Comparison of ENCODE assay signal across 9 cellular contexts in genomic region chr5:96743065-96743768, GRCh38.
DNase-seq lines count a peak whose midpoint lies in the region; ATAC-seq and TF ChIP-seq lines count a peak whose summit lies in the region.
"Had no signal": no experiment of that assay in that cellular context is flagged by ENCODE, and none has a peak within 500 bp of the region (broad histone marks: within the 10 kb centered on the region; RNA-seq: fewer than 3 reads in every experiment).

No MANE protein-coding gene starts in this region.

- H3K4me3 Mint-ChIP-seq in CD4-positive, alpha-beta T cell = no peak overlapping the region

- ATAC-seq in omental fat pad (ENCODE audit: low FRiP score) (peak; percentile 45), GM18511 (IDR thresholded peaks at IDR 0.05; ENCODE audit: unreplicated experiment) (no peak)
- no peak for ATAC-seq in CD4-positive, alpha-beta T cell (ENCODE audit: poor library complexity)

- CTCF ChIA-PET in CD4-positive, alpha-beta T cell (lab: Charles Lee) = interaction anchor here (2.0 kb wide), 1 partner anchor 9 kb away, joined by 13 read pairs; no protein-coding TSS in a partner anchor

- H3K27ac ChIP-seq in fibroblast of lung (ENCODE audit: insufficient read depth, low read length) = peak overlapping the region; percentile 43
- no peak overlapping the region for H3K27ac ChIP-seq in CD4-positive, alpha-beta T cell (ENCODE audit: low read depth, low read length)
- H3K27ac ChIP-seq in effector memory CD4-positive, alpha-beta T cell (ENCODE audit: insufficient read depth, low read length, poor library complexity, severe bottlenecking) = no peak overlapping the region

- no peak for TF ChIP-seq CTCF in fibroblast of lung (conservative IDR thresholded peaks at IDR 0.05 in 1 of 2, IDR thresholded peaks at IDR 0.05 in 1 of 2; ENCODE audit: low read depth in 1 of 2, low read length in 2 of 2)
- no peak for TF ChIP-seq CTCF in omental fat pad (IDR thresholded peaks at IDR 0.05)
- no peak for TF ChIP-seq CTCF in CD4-positive, alpha-beta T cell (IDR thresholded peaks at IDR 0.05)

- no peaks in the 10 kb centered on the region for H3K79me2 ChIP-seq in fibroblast of lung (ENCODE audit: control insufficient read depth, insufficient read depth, low read length)

- peak; percentile 33 for DNase-seq in Daoy (ENCODE audit: low read depth)
- peak; percentile 73 for DNase-seq in OCI-M1 (lab: John Stamatoyannopoulos, UW)
- peak; percentile 35 for DNase-seq in fibroblast of lung (ENCODE audit: low read depth in 2 of 2)
- no peak for DNase-seq in omental fat pad (ENCODE audit: low spot score)
- no peak for DNase-seq in CD4-positive, alpha-beta T cell
- DNase-seq in effector memory CD4-positive, alpha-beta T cell = no peak
- no peak for DNase-seq in T1000 (lab: John Stamatoyannopoulos, UW)
- DNase-seq: posterior cingulate gyrus had no signal

- H3K27me3 Mint-ChIP-seq in CD4-positive, alpha-beta T cell = no peaks in the 10 kb centered on the region

- intact Hi-C loops in CD4-positive, alpha-beta T cell (cut with DNase I, micrococcal nuclease) = loop anchor here in 1 of 2 experiments (10.0 kb wide), 1 partner anchor 398 kb away; no protein-coding TSS in a partner anchor

- no peaks in the 10 kb centered on the region for H3K4me1 ChIP-seq in fibroblast of lung (ENCODE audit: control insufficient read depth, extremely low read depth, insufficient read depth, low read length)
- H3K4me1 ChIP-seq in effector memory CD4-positive, alpha-beta T cell (ENCODE audit: control insufficient read depth, insufficient read depth, low read length, poor library complexity, severe bottlenecking) = no peaks in the 10 kb centered on the region

- H3K9me3 ChIP-seq in fibroblast of lung (ENCODE audit: control insufficient read depth, insufficient read depth, low read depth, low read length) = no peaks in the 10 kb centered on the region
- H3K9me3 ChIP-seq in CD4-positive, alpha-beta T cell (ENCODE audit: control insufficient read depth, low read length) = no peaks in the 10 kb centered on the region
- no peaks in the 10 kb centered on the region for H3K9me3 ChIP-seq in effector memory CD4-positive, alpha-beta T cell (ENCODE audit: control insufficient read depth, low read length)

- peaks cover 98% of the 10 kb centered on the region for H3K36me3 Mint-ChIP-seq in CD4-positive, alpha-beta T cell (ENCODE audit: low read depth)

- H3K4me3 ChIP-seq in fibroblast of lung (replicated peaks in 1 of 4; ENCODE audit: control extremely low read depth in 1 of 4, insufficient read depth in 1 of 4, low read depth in 3 of 4, low read length in 4 of 4) = no peak overlapping the region
- no peak overlapping the region for H3K4me3 ChIP-seq in effector memory CD4-positive, alpha-beta T cell (ENCODE audit: insufficient read depth, low read depth, low read length, poor library complexity, severe bottlenecking)

- POLR2A ChIA-PET in CD4-positive, alpha-beta T cell (lab: Charles Lee) = no interaction called here

- H3K9me3 Mint-ChIP-seq in CD4-positive, alpha-beta T cell = no peaks in the 10 kb centered on the region

- H3K36me3 ChIP-seq in fibroblast of lung (ENCODE audit: control insufficient read depth, insufficient read depth, low read length) = peaks cover 17% of the 10 kb centered on the region
- H3K36me3 ChIP-seq in effector memory CD4-positive, alpha-beta T cell (ENCODE audit: control insufficient read depth, insufficient read depth, low read length) = peaks cover 94% of the 10 kb centered on the region

- no peaks in the 10 kb centered on the region for H4K20me1 ChIP-seq in fibroblast of lung (ENCODE audit: control insufficient read depth, extremely low read depth, insufficient read depth, low read length)

- no peaks in the 10 kb centered on the region for H3K4me1 Mint-ChIP-seq in CD4-positive, alpha-beta T cell (ENCODE audit: low read depth)

- no peak overlapping the region for H2AFZ ChIP-seq in fibroblast of lung (ENCODE audit: low read length)

- H3K27me3 ChIP-seq in fibroblast of lung (ENCODE audit: control insufficient read depth, insufficient read depth, low read length) = no peaks in the 10 kb centered on the region
- H3K27me3 ChIP-seq in CD4-positive, alpha-beta T cell (ENCODE audit: control insufficient read depth, insufficient read depth, low read length) = no peaks in the 10 kb centered on the region
- no peaks in the 10 kb centered on the region for H3K27me3 ChIP-seq in effector memory CD4-positive, alpha-beta T cell (replicated peaks; ENCODE audit: control insufficient read depth, insufficient read depth, low read length, poor library complexity, severe bottlenecking)

- H3K4me2 ChIP-seq in fibroblast of lung (ENCODE audit: extremely low read depth, insufficient read depth, low read length) = no peak overlapping the region

- H3K27ac Mint-ChIP-seq in CD4-positive, alpha-beta T cell = no peak overlapping the region

- H3K9ac ChIP-seq in fibroblast of lung (ENCODE audit: insufficient read depth, low read length) = no peak overlapping the region

Comparison
In these comparisons a context has a peak if more than half of its experiments do, and no peak if none do; other contexts are left out.
1. DNase-seq: peak in Daoy (single experiment), OCI-M1 (single experiment) and fibroblast of lung (2 of 2); none in omental fat pad (single experiment), CD4-positive, alpha-beta T cell (0 of 10), effector memory CD4-positive, alpha-beta T cell (0 of 3) and T1000 (single experiment).